8 cellular contexts compared by ENCODE assay signal in genomic region chr9:35603986-35604577, GRCh38. TPM values are rescaled to one million over a fixed set of nuclear protein-coding genes. Genes with fewer than 3 reads are reported as not detected.
DNase-seq lines count a peak whose midpoint lies in the region; ATAC-seq and TF ChIP-seq lines count a peak whose summit lies in the region.

No MANE protein-coding gene starts in this region.

- intact Hi-C loops in natural killer cell (cut with micrococcal nuclease), result loop anchor here (1.0 to 5.0 kb wide), 10 partner anchors 15 to 531 kb away; partner anchors contain the start of genes ATOSB, CCDC107, CREB3 and FAM221B

- H3K27ac Mint-ChIP-seq in natural killer cell, result peak overlapping the region; percentile 96 to 98

- peak; percentile 88 to 97 (median 90) for ATAC-seq in natural killer cell

- TF ChIP-seq CTCF in LNCAP (IDR thresholded peaks at IDR 0.05), result peak; percentile 96
- peak; percentile 98 for TF ChIP-seq CTCF in natural killer cell (IDR thresholded peaks at IDR 0.05)

- peak; percentile 100 for DNase-seq in ELF-1 (ENCODE audit: low read depth, low spot score)
- peak; percentile 91 for DNase-seq in GOT3 (lab: John Stamatoyannopoulos, UW)
- DNase-seq in RPMI8226, result peak; percentile 99
- peak; percentile 99 for DNase-seq in activated T-helper 9 cell treated with anti-CD3 and anti-CD28 coated beads, Interleukin-2, amount 50 U/mL, for 16 hours (ENCODE audit: low read depth)
- DNase-seq in fibroblast of peridontal ligament (ENCODE audit: extremely low read depth), result peak; percentile 99
- peak; percentile 98 for DNase-seq in natural killer cell
- peak; percentile 99 for DNase-seq in stimulated activated naive CD4-positive, alpha-beta T cell treated with Interleukin-2 at 50 U/mL for 16 hours (lab: John Stamatoyannopoulos, UW)

- no peaks in the 10 kb centered on the region for H3K27me3 Mint-ChIP-seq in natural killer cell (ENCODE audit: low read depth in 2 of 2)

- peak overlapping the region; percentile 98 for H3K4me3 Mint-ChIP-seq in natural killer cell

- no peaks in the 10 kb centered on the region for H3K36me3 Mint-ChIP-seq in natural killer cell

- H3K4me1 Mint-ChIP-seq in natural killer cell, result peaks cover 22 to 37% of the 10 kb centered on the region in 2 donors

- no peaks in the 10 kb centered on the region for H3K9me3 Mint-ChIP-seq in natural killer cell

RNA-seq across cellular contexts. Expression of gene TESK1, which starts 1.0 kb away (rescaled TPM):
- total RNA-seq in natural killer cell, result 10 to 100 TPM; 40.7 to 72.5 (median 47.5) TPM

RNA-seq across cellular contexts. Expression of gene CD72, which starts 14.1 kb away (rescaled TPM):
- total RNA-seq in natural killer cell, result 10 to 100 TPM; 27.0 to 48.1 (median 32.3) TPM

RNA-seq across cellular contexts. Expression of gene SIT1, which starts 46.6 kb away (rescaled TPM):
- total RNA-seq in natural killer cell, result 1 to 10 TPM in 2 of 3 donors, not detected in 1; 1.2 to 1.4 TPM

RNA-seq across cellular contexts. Expression of gene RMRP, which starts 53.7 kb away (rescaled TPM):
- total RNA-seq in natural killer cell, result 1,000 to 10,000 TPM; 5,042 to 6,602 (median 5,874) TPM

RNA-seq across cellular contexts. Expression of gene CCDC107, which starts 54.0 kb away (rescaled TPM):
- total RNA-seq in natural killer cell, result 10 to 100 TPM; 30.9 to 37.9 (median 36.8) TPM

Comparison
In these comparisons a context has a peak if more than half of its experiments do, and no peak if none do; other contexts are left out.
1. Peak in every context shown above with its lines: DNase-seq and ATAC-seq.